Comparison of ENCODE assay signal across 9 cellular contexts in the genomic region with DNA sequence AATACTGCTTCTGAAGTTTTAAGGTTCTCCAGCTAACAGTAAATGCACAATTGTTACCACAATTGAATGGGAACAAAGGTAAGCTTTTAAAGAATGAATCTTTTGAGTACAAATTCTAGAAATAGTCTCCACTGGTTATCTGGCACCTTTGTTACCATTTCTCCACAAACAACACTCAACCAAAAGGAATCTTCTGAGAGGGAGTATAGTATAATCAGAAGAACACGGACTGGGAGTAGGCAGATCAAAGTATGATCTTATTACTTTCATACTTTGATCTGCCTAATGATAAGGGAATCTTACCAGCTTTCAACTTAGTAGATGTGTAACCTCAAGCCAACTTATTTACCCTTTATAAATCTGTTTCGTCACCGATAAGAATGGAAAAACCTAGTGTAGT. TPM values are rescaled to one million over a fixed set of nuclear protein-coding genes. Genes with fewer than 3 reads are reported as not detected.
DNase-seq lines count a peak whose midpoint lies in the region; ATAC-seq and TF ChIP-seq lines count a peak whose summit lies in the region.
"Had no signal": no experiment of that assay in that cellular context is flagged by ENCODE, and none has a peak within 500 bp of the region (broad histone marks: within the 10 kb centered on the region; RNA-seq: fewer than 3 reads in every experiment).

No MANE protein-coding gene starts in this region.

- TF ChIP-seq CTCF in LNCaP clone FGC (IDR thresholded peaks at IDR 0.05; ENCODE audit: control insufficient read depth, extremely low read depth, insufficient read depth) = no peak

- peak overlapping the region in 9 of 10 donors; percentile 96 to 100 (median 99) for H3K27ac Mint-ChIP-seq in naive thymus-derived CD8-positive, alpha-beta T cell

- H3K4me1 ChIP-seq in BLaER1 = peaks cover 39% of the 10 kb centered on the region

- peaks cover 42% of the 10 kb centered on the region for H3K36me3 ChIP-seq in BLaER1

- no peak for ATAC-seq in naive thymus-derived CD8-positive, alpha-beta T cell
- no peak for ATAC-seq in HG02642 (IDR thresholded peaks at IDR 0.05; ENCODE audit: poor library complexity, unreplicated experiment)

- H3K4me2 ChIP-seq in BLaER1 = peak overlapping the region; percentile 86

- POLR2A ChIA-PET in naive thymus-derived CD8-positive, alpha-beta T cell (lab: Charles Lee) = interaction anchor here (2.5 to 3.2 kb wide), 2 partner anchors 247 to 325 kb away, joined by 22 to 24 read pairs; a partner anchor contains a TSS

- DNase-seq in LNCaP clone FGC (ENCODE audit: low read depth) (no peak), GM19240 (ENCODE audit: insufficient read length, low spot score) (no peak), inferior parietal cortex (ENCODE audit: extremely low spot score) (no peak), COR-L47 (lab: John Stamatoyannopoulos, UW) (no peak)
- DNase-seq in central memory CD4-positive, alpha-beta T cell = peak; percentile 10
- no peak for DNase-seq in naive thymus-derived CD8-positive, alpha-beta T cell
- DNase-seq: foreskin melanocyte had no signal

- H3K27me3 Mint-ChIP-seq in naive thymus-derived CD8-positive, alpha-beta T cell = no peaks in the 10 kb centered on the region

- H4K20me1 ChIP-seq in BLaER1 = peaks cover 41% of the 10 kb centered on the region

- peak overlapping the region; percentile 100 for H3K27ac ChIP-seq in BLaER1

- H3K4me3 Mint-ChIP-seq in naive thymus-derived CD8-positive, alpha-beta T cell = peak overlapping the region; percentile 90 to 99 (median 97)

- H3K4me1 Mint-ChIP-seq in naive thymus-derived CD8-positive, alpha-beta T cell = peaks cover 27 to 52% (median 45%) of the 10 kb centered on the region in 4 donors

- H3K27me3 ChIP-seq in BLaER1 = no peaks in the 10 kb centered on the region

- H3K4me3 ChIP-seq in BLaER1 (peak overlapping the region; percentile 82), LNCaP clone FGC (ENCODE audit: low read depth, low read length) (peak overlapping the region; percentile 84)

- H3K9me3 ChIP-seq in BLaER1 = no peaks in the 10 kb centered on the region

- H3K36me3 Mint-ChIP-seq in naive thymus-derived CD8-positive, alpha-beta T cell = peaks cover 0 to 29% (median 8%) of the 10 kb centered on the region in 3 donors

- peak overlapping the region; percentile 100 for H3K9ac ChIP-seq in BLaER1

- H3K9me3 Mint-ChIP-seq in naive thymus-derived CD8-positive, alpha-beta T cell = no peaks in the 10 kb centered on the region

RNA-seq across cellular contexts. Expression of a gene that starts 1.4 kb away (rescaled TPM):
- 10 to 100 TPM; 11.0 to 11.9 TPM for total RNA-seq in naive thymus-derived CD8-positive, alpha-beta T cell
- 1 to 10 TPM; 2.9 to 7.3 (median 4.0) TPM for polyA plus RNA-seq in naive thymus-derived CD8-positive, alpha-beta T cell

RNA-seq across cellular contexts. Expression of a gene that starts 1.7 kb away (rescaled TPM):
- total RNA-seq in naive thymus-derived CD8-positive, alpha-beta T cell = 10 to 100 TPM; 70.7 to 79.0 TPM
- polyA plus RNA-seq in naive thymus-derived CD8-positive, alpha-beta T cell = 100 to 1,000 TPM; 110 to 117 (median 113) TPM

RNA-seq across cellular contexts. Expression of a gene that starts 43.3 kb away (rescaled TPM):
- total RNA-seq in naive thymus-derived CD8-positive, alpha-beta T cell = 1 to 10 TPM; 2.2 to 3.5 TPM
- polyA plus RNA-seq in naive thymus-derived CD8-positive, alpha-beta T cell = 1 to 10 TPM in 1 of 3 donors, under 1 TPM in 1, not detected in 1; 0.46 to 1.2 TPM
